20 cellular contexts compared by ENCODE assay signal in genomic region chr7:113279256-113279655, GRCh38.
"Had no signal": no experiment of that assay in that cellular context is flagged by ENCODE, and none has a peak within 500 bp of the region (broad histone marks: within the 10 kb centered on the region; RNA-seq: fewer than 3 reads in every experiment).

No MANE protein-coding gene starts in this region.

- H3K9me3 ChIP-seq: psoas muscle, right lobe of liver had no signal

- H3K27ac Mint-ChIP-seq: natural killer cell treated with Interleukin-12 subunit alpha and Interleukin-12 subunit beta and Interleukin-15 and Interleukin-18, amount 100 ng/mL, for 72 hours had no signal

- H3K27ac ChIP-seq: dorsolateral prefrontal cortex, psoas muscle, right lobe of liver, stomach, thoracic aorta, transverse colon had no signal

- H3K4me3 ChIP-seq: dorsolateral prefrontal cortex, lung, psoas muscle, right lobe of liver, stomach, thoracic aorta, transverse colon had no signal

- H3K27me3 ChIP-seq: right lobe of liver, stomach, transverse colon had no signal

- ATAC-seq: left colon; left ventricle myocardium superior; natural killer cell treated with Interleukin-12 subunit alpha and Interleukin-12 subunit beta and Interleukin-15 and Interleukin-18, amount 100 ng/mL, for 72 hours; psoas muscle; right lobe of liver had no signal

- H3K36me3 ChIP-seq: right lobe of liver, stomach, thoracic aorta, transverse colon had no signal

- H3K36me3 Mint-ChIP-seq: natural killer cell treated with Interleukin-12 subunit alpha and Interleukin-12 subunit beta and Interleukin-15 and Interleukin-18, amount 100 ng/mL, for 72 hours had no signal

- DNase-seq: cortex of kidney; dorsolateral prefrontal cortex; effector CD8-positive, alpha-beta T cell; foreskin melanocyte; left colon; left ventricle myocardium superior; mesenchymal stem cell; midbrain; psoas muscle; retina; right lobe of liver; stimulated activated CD4-positive, alpha-beta T cell treated with anti-CD3 and anti-CD28 coated beads, Interleukin-2, amount 100 ng/mL, for 24 hours; stimulated activated CD4-positive, alpha-beta T cell treated with anti-CD3 and anti-CD28 coated beads, Interleukin-4, amount 100 ng/mL, for 4 hours; stimulated activated naive CD4-positive, alpha-beta T cell; stomach; substantia nigra; transverse colon had no signal

- H3K4me3 Mint-ChIP-seq: natural killer cell treated with Interleukin-12 subunit alpha and Interleukin-12 subunit beta and Interleukin-15 and Interleukin-18, amount 100 ng/mL, for 72 hours had no signal

- H3K27me3 Mint-ChIP-seq: natural killer cell treated with Interleukin-12 subunit alpha and Interleukin-12 subunit beta and Interleukin-15 and Interleukin-18, amount 100 ng/mL, for 72 hours had no signal
